ENCODE assay signal across 8 cellular contexts in the genomic region with DNA sequence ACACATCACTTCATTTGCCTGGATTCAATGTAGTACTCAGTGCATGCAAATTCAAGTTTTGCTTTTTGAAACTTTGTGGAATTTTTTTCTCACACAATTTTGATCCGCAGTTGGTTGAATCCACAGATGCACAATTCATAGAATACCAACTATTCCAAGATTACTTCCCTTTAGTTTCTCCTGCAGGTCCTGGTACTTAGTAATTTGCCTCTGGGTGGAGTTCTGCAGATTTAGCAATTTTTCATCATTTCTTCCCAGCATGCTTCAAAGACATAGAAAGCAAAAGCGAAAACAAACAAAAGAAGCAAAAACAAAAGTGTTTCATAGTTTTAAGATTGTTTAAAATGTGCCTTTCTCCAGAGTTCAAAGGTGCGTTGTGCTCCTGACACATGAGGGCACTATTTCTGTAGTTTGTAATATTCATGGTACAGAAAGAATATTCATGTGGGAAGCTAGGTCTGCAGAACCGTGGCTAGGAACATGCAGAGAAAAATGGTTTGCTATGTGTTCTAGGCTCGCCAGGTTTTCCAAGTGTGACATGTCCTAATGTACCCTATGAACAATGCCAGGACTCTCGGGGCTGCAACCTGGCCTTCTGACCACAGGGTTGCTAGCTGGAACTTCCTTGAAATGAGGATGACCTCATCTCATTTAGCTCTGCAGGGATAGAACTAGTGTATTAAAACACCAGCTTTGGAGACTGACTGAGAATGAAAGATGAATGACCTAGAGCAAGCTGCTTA. TPM values are rescaled to one million over a fixed set of nuclear protein-coding genes. Genes with fewer than 3 reads are reported as not detected.
DNase-seq lines count a peak whose midpoint lies in the region; ATAC-seq and TF ChIP-seq lines count a peak whose summit lies in the region.

No MANE protein-coding gene starts in this region.

- no peak overlapping the region for H2AFZ ChIP-seq in H9 (ENCODE audit: low read length)
- H2AFZ ChIP-seq in MM.1S (ENCODE audit: low read length) = peak overlapping the region; percentile 78

- ATAC-seq in psoas muscle = peak; percentile 85 to 94 (median 90)

- peaks cover 3 to 7% of the 10 kb centered on the region in 2 experiments; a peak in 3 of 5 replicates for H3K9me3 Mint-ChIP-seq in H9

- H2BK20ac ChIP-seq in H9 (ENCODE audit: low read depth, low read length, poor library complexity, severe bottlenecking) = no peak overlapping the region

- H3K27me3 ChIP-seq in H9 (ENCODE audit: insufficient read depth, low read length) (no peaks in the 10 kb centered on the region), MM.1S (replicated peaks; ENCODE audit: insufficient read depth, low read length) (no peaks in the 10 kb centered on the region), psoas muscle (ENCODE audit: insufficient read depth in 3 of 3, low read length in 2 of 3) (no peaks in the 10 kb centered on the region)

- no peaks in the 10 kb centered on the region for H3K4me1 ChIP-seq in H9 (ENCODE audit: insufficient read depth, low read length)
- H3K4me1 ChIP-seq in MM.1S (ENCODE audit: low read length) = peaks cover 10% of the 10 kb centered on the region
- H3K4me1 ChIP-seq in psoas muscle = peaks cover 24% of the 10 kb centered on the region

- WGBS in H9 (ENCODE audit: extremely low coverage, insufficient read length, low lambda C conversion rate) = no CpG with 5 or more reads among the region's 6 CpGs
- 23 to 30% (median 24%) methylated on average over 6 of the region's 6 CpGs for WGBS in psoas muscle, 3 donors

- H3K9ac ChIP-seq in H9 (ENCODE audit: extremely low read depth, insufficient read length, low read length) = no peak overlapping the region
- H3K9ac ChIP-seq in MM.1S (ENCODE audit: low read length) = peak overlapping the region; percentile 22; the same call in 1 of the 2 replicates

- H3K56ac ChIP-seq in H9 (ENCODE audit: insufficient read length, low read depth, low read length) = no peak overlapping the region

- TF ChIP-seq CTCF in H9 (conservative IDR thresholded peaks at IDR 0.05) (peak; percentile 34; the same call in 2 of the 3 replicates), MM.1S (IDR thresholded peaks at IDR 0.05; ENCODE audit: low read length) (peak; percentile 95), fibroblast of pulmonary artery (IDR thresholded peaks at IDR 0.05; ENCODE audit: low read length, missing control alignments) (peak; percentile 58), psoas muscle (IDR thresholded peaks at IDR 0.05) (peak; percentile 62)

- peak; percentile 26 to 39 for DNase-seq in activated CD4-positive, alpha-beta T cell treated with anti-CD3 and anti-CD28 coated beads for 4 hours
- no peak for DNase-seq in activated CD4-positive, alpha-beta T cell treated with anti-CD3 and anti-CD28 coated beads, Interleukin-2, amount 50 U/mL, for 1 hour
- DNase-seq in H9 = no peak
- peak; percentile 93 for DNase-seq in MM.1S
- DNase-seq in activated T-cell treated with anti-CD3 and anti-CD28 coated beads for 4 hours = peak; percentile 23
- DNase-seq in fibroblast of pulmonary artery (ENCODE audit: low read depth) = peak; percentile 86
- peak; percentile 31 to 59 for DNase-seq in psoas muscle
- no peak for DNase-seq in retina

- no peak overlapping the region for H3K4me2 ChIP-seq in H9 (ENCODE audit: insufficient read depth, insufficient read length, low read length)
- peak overlapping the region; percentile 67 for H3K4me2 ChIP-seq in MM.1S (ENCODE audit: low read depth, low read length)

- peaks cover 0 to 7% (median 0%) of the 10 kb centered on the region in 3 experiments; a peak in 2 of 7 replicates for H3K36me3 Mint-ChIP-seq in H9 (ENCODE audit: insufficient read depth in 1 of 3, low read depth in 3 of 3)

- no peak overlapping the region for H2AK5ac ChIP-seq in H9 (ENCODE audit: insufficient read length, low read length)

- no peak overlapping the region for H2BK12ac ChIP-seq in H9 (ENCODE audit: insufficient read length, low read depth, low read length)

- no peak overlapping the region for H3K14ac ChIP-seq in H9 (ENCODE audit: insufficient read depth, low read length)

- no peak overlapping the region for H3K27ac Mint-ChIP-seq in H9

- H3K27me3 Mint-ChIP-seq in H9 (ENCODE audit: low read depth) = peaks cover 5% of the 10 kb centered on the region; the same call in 1 of the 2 replicates

- no peaks in the 10 kb centered on the region for H3K9me3 ChIP-seq in H9 (ENCODE audit: control insufficient read depth, low read depth, low read length)
- no peaks in the 10 kb centered on the region for H3K9me3 ChIP-seq in MM.1S (replicated peaks; ENCODE audit: insufficient read depth, low read length)
- H3K9me3 ChIP-seq in psoas muscle = no peaks in the 10 kb centered on the region

- no peaks in the 10 kb centered on the region for H3K23me2 ChIP-seq in H9 (ENCODE audit: insufficient read length, low read depth, low read length, poor library complexity, severe bottlenecking)

- H3K79me1 ChIP-seq in H9 (ENCODE audit: insufficient read depth, low read depth, low read length, poor library complexity, severe bottlenecking) = no peaks in the 10 kb centered on the region

- no peak overlapping the region for H3K18ac ChIP-seq in H9 (ENCODE audit: insufficient read length, low read depth, low read length)

- no peak overlapping the region for H2BK15ac ChIP-seq in H9 (ENCODE audit: low read depth, low read length)

- H4K91ac ChIP-seq in H9 (ENCODE audit: insufficient read length, low read depth, low read length) = no peak overlapping the region

- no peaks in the 10 kb centered on the region for H3K79me2 ChIP-seq in H9 (ENCODE audit: insufficient read depth, low read length)
- no peaks in the 10 kb centered on the region for H3K79me2 ChIP-seq in MM.1S (ENCODE audit: low read length)

- intact Hi-C loops in psoas muscle (cut with DNase I) = loop anchor here (1.0 to 10.0 kb wide), 4 partner anchors 63 to 205 kb away; no protein-coding TSS in a partner anchor

- no peak overlapping the region for H3T11ph ChIP-seq in H9 (ENCODE audit: low read length)

- H4K20me1 ChIP-seq in H9 (ENCODE audit: control insufficient read depth, insufficient read depth, insufficient read length) (no peaks in the 10 kb centered on the region), MM.1S (ENCODE audit: insufficient read depth, low read length) (no peaks in the 10 kb centered on the region)

- H3F3A ChIP-seq in MM.1S (ENCODE audit: insufficient read depth, low read length) = peaks cover 8% of the 10 kb centered on the region

- H2BK5ac ChIP-seq in H9 (ENCODE audit: insufficient read length, low read length) = no peak overlapping the region

- no peak overlapping the region for H3K23ac ChIP-seq in H9 (ENCODE audit: insufficient read length, low read depth, low read length)

- no peak overlapping the region for H3K4ac ChIP-seq in H9 (ENCODE audit: low read depth, low read length)

- H4K8ac ChIP-seq in H9 (replicated peaks; ENCODE audit: insufficient read length, low read depth, low read length) = no peak overlapping the region

- no peak overlapping the region for H3K4me3 Mint-ChIP-seq in H9

- no peaks in the 10 kb centered on the region for H3K9me2 ChIP-seq in MM.1S (replicated peaks; ENCODE audit: insufficient read depth, low read length)

- H3K36me3 ChIP-seq in MM.1S (replicated peaks; ENCODE audit: insufficient read depth, low read length) = no peaks in the 10 kb centered on the region
- H3K36me3 ChIP-seq in psoas muscle (ENCODE audit: insufficient read depth in 1 of 2, low read depth in 1 of 2) = no peaks in the 10 kb centered on the region

- no peak overlapping the region for H2BK120ac ChIP-seq in H9 (ENCODE audit: low read depth, low read length, poor library complexity, severe bottlenecking)

- no peak overlapping the region for H3K27ac ChIP-seq in H9 (ENCODE audit: insufficient read length, low read depth, low read length)
- H3K27ac ChIP-seq in MM.1S (ENCODE audit: low read length) = peak overlapping the region; percentile 35; the same call in 1 of the 2 replicates
- peak overlapping the region; percentile 51 for H3K27ac ChIP-seq in psoas muscle

- H3K4me1 Mint-ChIP-seq in H9 = peaks cover 4 to 8% of the 10 kb centered on the region in 2 experiments; a peak in 2 of 4 replicates

- no peak overlapping the region for H4K5ac ChIP-seq in H9 (ENCODE audit: insufficient read length, low read depth, low read length)

- H3K4me3 ChIP-seq in MM.1S (ENCODE audit: low read length) (peak overlapping the region; percentile 38), fibroblast of pulmonary artery (replicated peaks; ENCODE audit: low read depth, low read length) (no peak overlapping the region), psoas muscle (no peak overlapping the region)

RNA-seq across cellular contexts. Expression of a gene that starts 30.0 kb away (rescaled TPM):
- 0.13 and 0.26 TPM in 2 replicates for total RNA-seq in H9 (2021)
- 10 to 100 TPM in 3 of 4 donors, 1 to 10 TPM in 1; 9.9 to 34.2 (median 23.1) TPM for total RNA-seq in psoas muscle
- polyA plus RNA-seq in psoas muscle = 10 to 100 TPM in 2 of 3 donors, 1 to 10 TPM in 1; 3.9 to 13.7 (median 10.4) TPM

RNA-seq across cellular contexts. Expression of a gene that starts 46.4 kb away (rescaled TPM):
- 19.8 and 20.6 TPM in 2 replicates for total RNA-seq in H9 (2021)
- total RNA-seq in psoas muscle = 100 to 1,000 TPM in 1 of 4 donors, 10 to 100 TPM in 3; 23.6 to 118 (median 50.3) TPM
- 10 to 100 TPM; 19.2 to 35.5 (median 25.3) TPM for polyA plus RNA-seq in psoas muscle

Comparison
In these comparisons a context has a peak if more than half of its experiments do, and no peak if none do; other contexts are left out.
1. DNase-seq: peak in activated CD4-positive, alpha-beta T cell treated with anti-CD3 and anti-CD28 coated beads for 4 hours (2 of 2), MM.1S (single experiment), activated T-cell treated with anti-CD3 and anti-CD28 coated beads for 4 hours (single experiment), fibroblast of pulmonary artery (single experiment) and psoas muscle (2 of 2); none in activated CD4-positive, alpha-beta T cell treated with anti-CD3 and anti-CD28 coated beads, Interleukin-2, amount 50 U/mL, for 1 hour (single experiment), H9 (single experiment) and retina (single experiment).
2. CTCF ChIP-seq: peak in every context shown above with its lines; median percentile 95 in MM.1S; 62 in psoas muscle; 58 in fibroblast of pulmonary artery; 34 in H9.